Comparison of ENCODE assay signal across 1 cellular context in the genomic region with DNA sequence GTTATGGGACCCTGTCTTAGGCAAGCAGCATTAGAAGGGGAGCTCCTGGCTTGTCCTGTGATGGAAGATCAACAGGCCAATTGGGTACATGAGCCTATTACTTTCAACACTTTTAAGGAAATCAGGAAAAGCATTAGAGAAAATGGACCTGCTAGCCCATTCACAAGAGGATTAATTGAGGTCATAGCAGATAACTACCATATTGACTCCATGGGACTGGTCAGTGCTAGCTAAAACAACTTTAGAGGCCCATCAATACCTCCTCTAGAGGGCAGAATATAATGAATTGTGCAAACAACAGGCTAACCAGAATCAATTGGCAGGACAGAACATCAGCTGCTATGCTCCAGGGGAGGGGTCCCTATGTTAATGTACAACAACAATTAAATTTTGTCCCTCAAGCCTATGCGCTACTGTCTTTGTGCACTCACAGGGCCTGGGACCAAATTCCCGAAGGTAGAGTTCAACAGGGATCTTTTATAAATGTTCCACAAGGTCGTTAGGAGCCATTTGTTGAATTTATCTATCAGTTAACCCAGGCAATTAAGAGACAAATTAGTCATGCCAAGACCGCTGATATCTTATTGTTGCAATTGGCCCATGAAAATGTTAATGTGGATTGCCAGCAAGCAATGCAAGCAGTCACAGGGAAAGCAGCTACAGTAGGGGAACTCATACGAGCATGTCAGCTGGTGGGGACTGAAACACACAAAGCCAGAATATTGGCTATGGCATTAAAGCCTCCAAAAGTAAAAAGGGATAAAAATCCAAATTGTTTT.
TF ChIP-seq lines count a peak whose summit lies in the region.

No MANE protein-coding gene starts in this region.

TF ChIP-seq in endothelial cell of umbilical vein, 7 proteins besides CTCF, POLR2A, EP300 and RAD21:
- TF ChIP-seq EZH2 (IDR thresholded peaks at IDR 0.05; ENCODE audit: borderline replicate concordance, low read depth, low read length, severe bottlenecking), result no peak
- no peak for TF ChIP-seq FOS (IDR thresholded peaks at IDR 0.05; ENCODE audit: borderline replicate concordance, insufficient read depth, low read length)
- TF ChIP-seq GATA2 (IDR thresholded peaks at IDR 0.05; ENCODE audit: insufficient read depth, insufficient read length, low read depth, low read length), result no peak
- TF ChIP-seq MYC (IDR thresholded peaks at IDR 0.05; ENCODE audit: low read depth, low read length), result no peak
- TF ChIP-seq POLR2AphosphoS5 (IDR thresholded peaks at IDR 0.05; ENCODE audit: insufficient read depth, low read depth, low read length), result no peak
- TF ChIP-seq JUN (IDR thresholded peaks at IDR 0.05; ENCODE audit: borderline replicate concordance, insufficient read depth, insufficient read length, low read depth), result no peak
